2 cellular contexts compared by ENCODE assay signal in genomic region chr12:39122562-39123204, GRCh38.
TF ChIP-seq lines count a peak whose summit lies in the region.

No MANE protein-coding gene starts in this region.

TF ChIP-seq in SK-N-SH, 30 proteins besides CTCF, POLR2A, EP300 and RAD21:
- TF ChIP-seq, protein P1, sequence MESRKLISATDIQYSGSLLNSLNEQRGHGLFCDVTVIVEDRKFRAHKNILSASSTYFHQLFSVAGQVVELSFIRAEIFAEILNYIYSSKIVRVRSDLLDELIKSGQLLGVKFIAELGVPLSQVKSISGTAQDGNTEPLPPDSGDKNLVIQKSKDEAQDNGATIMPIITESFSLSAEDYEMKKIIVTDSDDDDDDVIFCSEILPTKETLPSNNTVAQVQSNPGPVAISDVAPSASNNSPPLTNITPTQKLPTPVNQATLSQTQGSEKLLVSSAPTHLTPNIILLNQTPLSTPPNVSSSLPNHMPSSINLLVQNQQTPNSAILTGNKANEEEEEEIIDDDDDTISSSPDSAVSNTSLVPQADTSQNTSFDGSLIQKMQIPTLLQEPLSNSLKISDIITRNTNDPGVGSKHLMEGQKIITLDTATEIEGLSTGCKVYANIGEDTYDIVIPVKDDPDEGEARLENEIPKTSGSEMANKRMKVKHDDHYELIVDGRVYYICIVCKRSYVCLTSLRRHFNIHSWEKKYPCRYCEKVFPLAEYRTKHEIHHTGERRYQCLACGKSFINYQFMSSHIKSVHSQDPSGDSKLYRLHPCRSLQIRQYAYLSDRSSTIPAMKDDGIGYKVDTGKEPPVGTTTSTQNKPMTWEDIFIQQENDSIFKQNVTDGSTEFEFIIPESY (IDR thresholded peaks at IDR 0.05; ENCODE audit: borderline replicate concordance, low read depth), result no peak
- TF ChIP-seq SIN3A (IDR thresholded peaks at IDR 0.05; ENCODE audit: borderline replicate concordance, low read depth, low read length), result no peak
- no peak for TF ChIP-seq NRF1 (IDR thresholded peaks at IDR 0.05; ENCODE audit: low read depth, low read length)
- no peak for TF ChIP-seq TAF1 (IDR thresholded peaks at IDR 0.05; ENCODE audit: borderline replicate concordance, low read depth, low read length)
- TF ChIP-seq EZH2phosphoT487 (IDR thresholded peaks at IDR 0.05; ENCODE audit: borderline replicate concordance, low read depth), result no peak
- TF ChIP-seq, protein P2, sequence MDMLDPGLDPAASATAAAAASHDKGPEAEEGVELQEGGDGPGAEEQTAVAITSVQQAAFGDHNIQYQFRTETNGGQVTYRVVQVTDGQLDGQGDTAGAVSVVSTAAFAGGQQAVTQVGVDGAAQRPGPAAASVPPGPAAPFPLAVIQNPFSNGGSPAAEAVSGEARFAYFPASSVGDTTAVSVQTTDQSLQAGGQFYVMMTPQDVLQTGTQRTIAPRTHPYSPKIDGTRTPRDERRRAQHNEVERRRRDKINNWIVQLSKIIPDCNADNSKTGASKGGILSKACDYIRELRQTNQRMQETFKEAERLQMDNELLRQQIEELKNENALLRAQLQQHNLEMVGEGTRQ (IDR thresholded peaks at IDR 0.05; ENCODE audit: borderline replicate concordance, low read depth, low read length), result no peak
- no peak for TF ChIP-seq NFIC (IDR thresholded peaks at IDR 0.05; ENCODE audit: borderline replicate concordance)
- no peak for TF ChIP-seq RXRA (IDR thresholded peaks at IDR 0.05; ENCODE audit: borderline replicate concordance, low read depth)
- TF ChIP-seq CHD2 (IDR thresholded peaks at IDR 0.05; ENCODE audit: low read length, partially characterized antibody), result no peak
- TF ChIP-seq RFX5 (IDR thresholded peaks at IDR 0.05; ENCODE audit: low read length), result no peak
- no peak for TF ChIP-seq SMC3 (IDR thresholded peaks at IDR 0.05; ENCODE audit: low read depth, low read length)
- TF ChIP-seq, protein P3, sequence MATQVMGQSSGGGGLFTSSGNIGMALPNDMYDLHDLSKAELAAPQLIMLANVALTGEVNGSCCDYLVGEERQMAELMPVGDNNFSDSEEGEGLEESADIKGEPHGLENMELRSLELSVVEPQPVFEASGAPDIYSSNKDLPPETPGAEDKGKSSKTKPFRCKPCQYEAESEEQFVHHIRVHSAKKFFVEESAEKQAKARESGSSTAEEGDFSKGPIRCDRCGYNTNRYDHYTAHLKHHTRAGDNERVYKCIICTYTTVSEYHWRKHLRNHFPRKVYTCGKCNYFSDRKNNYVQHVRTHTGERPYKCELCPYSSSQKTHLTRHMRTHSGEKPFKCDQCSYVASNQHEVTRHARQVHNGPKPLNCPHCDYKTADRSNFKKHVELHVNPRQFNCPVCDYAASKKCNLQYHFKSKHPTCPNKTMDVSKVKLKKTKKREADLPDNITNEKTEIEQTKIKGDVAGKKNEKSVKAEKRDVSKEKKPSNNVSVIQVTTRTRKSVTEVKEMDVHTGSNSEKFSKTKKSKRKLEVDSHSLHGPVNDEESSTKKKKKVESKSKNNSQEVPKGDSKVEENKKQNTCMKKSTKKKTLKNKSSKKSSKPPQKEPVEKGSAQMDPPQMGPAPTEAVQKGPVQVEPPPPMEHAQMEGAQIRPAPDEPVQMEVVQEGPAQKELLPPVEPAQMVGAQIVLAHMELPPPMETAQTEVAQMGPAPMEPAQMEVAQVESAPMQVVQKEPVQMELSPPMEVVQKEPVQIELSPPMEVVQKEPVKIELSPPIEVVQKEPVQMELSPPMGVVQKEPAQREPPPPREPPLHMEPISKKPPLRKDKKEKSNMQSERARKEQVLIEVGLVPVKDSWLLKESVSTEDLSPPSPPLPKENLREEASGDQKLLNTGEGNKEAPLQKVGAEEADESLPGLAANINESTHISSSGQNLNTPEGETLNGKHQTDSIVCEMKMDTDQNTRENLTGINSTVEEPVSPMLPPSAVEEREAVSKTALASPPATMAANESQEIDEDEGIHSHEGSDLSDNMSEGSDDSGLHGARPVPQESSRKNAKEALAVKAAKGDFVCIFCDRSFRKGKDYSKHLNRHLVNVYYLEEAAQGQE (IDR thresholded peaks at IDR 0.05; ENCODE audit: low read depth, low read length), result no peak
- TF ChIP-seq, protein P4, sequence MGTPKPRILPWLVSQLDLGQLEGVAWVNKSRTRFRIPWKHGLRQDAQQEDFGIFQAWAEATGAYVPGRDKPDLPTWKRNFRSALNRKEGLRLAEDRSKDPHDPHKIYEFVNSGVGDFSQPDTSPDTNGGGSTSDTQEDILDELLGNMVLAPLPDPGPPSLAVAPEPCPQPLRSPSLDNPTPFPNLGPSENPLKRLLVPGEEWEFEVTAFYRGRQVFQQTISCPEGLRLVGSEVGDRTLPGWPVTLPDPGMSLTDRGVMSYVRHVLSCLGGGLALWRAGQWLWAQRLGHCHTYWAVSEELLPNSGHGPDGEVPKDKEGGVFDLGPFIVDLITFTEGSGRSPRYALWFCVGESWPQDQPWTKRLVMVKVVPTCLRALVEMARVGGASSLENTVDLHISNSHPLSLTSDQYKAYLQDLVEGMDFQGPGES (IDR thresholded peaks at IDR 0.05; ENCODE audit: low read depth, low read length), result no peak
- TF ChIP-seq FOXM1 (IDR thresholded peaks at IDR 0.05; ENCODE audit: low read depth), result no peak
- TF ChIP-seq RCOR1 (IDR thresholded peaks at IDR 0.05; ENCODE audit: low read length), result no peak
- TF ChIP-seq GATA2 (CRISPR knock-in tag; IDR thresholded peaks at IDR 0.05), result no peak
- no peak for TF ChIP-seq MEF2A (IDR thresholded peaks at IDR 0.05; ENCODE audit: borderline replicate concordance, low read depth)
- TF ChIP-seq USF1 (IDR thresholded peaks at IDR 0.05; ENCODE audit: borderline replicate concordance, low read depth), result no peak
- no peak for TF ChIP-seq TEAD4 (IDR thresholded peaks at IDR 0.05; ENCODE audit: borderline replicate concordance, insufficient read depth)
- no peak for TF ChIP-seq ELF1 (IDR thresholded peaks at IDR 0.05)

TF ChIP-seq in SK-N-SH treated with all-trans-retinoic acid at 6 μM for 48 hours, 23 proteins besides CTCF, POLR2A, EP300 and RAD21 (continued from another document):
- TF ChIP-seq ZNF70 (CRISPR knock-in tag; IDR thresholded peaks at IDR 0.05) (no peak), ISL1 (CRISPR knock-in tag; IDR thresholded peaks at IDR 0.05) (no peak), ZNF8 (CRISPR knock-in tag; IDR thresholded peaks at IDR 0.05) (no peak), SNAI2 (CRISPR knock-in tag; IDR thresholded peaks at IDR 0.05) (no peak)
